Comparison of ENCODE assay signal across 8 cellular contexts in the genomic region with DNA sequence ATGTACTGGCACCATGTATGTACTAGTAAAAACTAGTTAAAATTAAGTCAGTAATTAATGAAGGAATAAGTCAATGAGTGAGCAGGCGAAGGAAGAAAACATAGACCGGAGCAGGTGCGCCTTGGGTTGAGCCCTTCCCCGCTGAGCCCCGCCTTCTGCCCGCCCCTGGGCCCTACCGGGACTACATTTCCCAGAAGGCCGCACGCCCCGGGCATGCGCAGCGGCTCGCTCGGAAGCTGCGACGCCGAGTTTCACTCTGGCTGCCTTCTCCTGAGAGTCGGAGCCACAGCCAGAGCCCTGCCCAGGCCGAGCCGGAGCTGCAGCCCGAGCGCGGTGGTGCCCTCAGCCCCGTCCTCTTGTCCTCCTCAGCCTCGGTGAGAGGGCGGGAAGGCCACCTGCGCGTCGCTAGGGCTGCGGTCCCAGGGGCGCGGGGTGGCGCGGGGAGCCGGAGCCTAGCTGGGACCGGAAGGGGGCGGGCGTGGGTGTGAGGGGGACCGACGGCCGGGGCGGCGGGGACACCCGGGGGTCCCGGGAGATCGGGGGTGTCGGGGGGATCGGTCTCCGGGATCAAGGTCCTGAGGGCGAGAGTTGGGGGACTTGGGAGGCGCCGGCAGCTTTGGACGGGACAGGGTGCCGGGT. TPM values are rescaled to one million over a fixed set of nuclear protein-coding genes. Genes with fewer than 3 reads are reported as not detected.
DNase-seq lines count a peak whose midpoint lies in the region; ATAC-seq and TF ChIP-seq lines count a peak whose summit lies in the region.
"Not testable (repeated sequence)": the region's sequence is repeated elsewhere in the genome, so short reads cannot be mapped to it uniquely, and the experiment has no call there.

A gene (plus strand): TSS at position 247 of the 639 bp plus-strand sequence. CDS start 18,801 bp downstream, outside the sequence.

- H2AK5ac ChIP-seq in IMR-90 (ENCODE audit: low read depth, low read length), result not testable (repeated sequence)

- not testable (repeated sequence) for H3K18ac ChIP-seq in IMR-90 (ENCODE audit: low read depth, low read length)

- H3K4ac ChIP-seq in IMR-90 (ENCODE audit: low read depth, low read length), result not testable (repeated sequence)

- dilution Hi-C loops in IMR-90 (cut with HindIII; ENCODE audit: low sequenced_read_pairs, unreplicated experiment), result not testable (repeated sequence)

- TF ChIP-seq CTCF in IMR-90 (conservative IDR thresholded peaks at IDR 0.05; ENCODE audit: low read depth, low read length); breast epithelium (IDR thresholded peaks at IDR 0.05); vagina (IDR thresholded peaks at IDR 0.05): not testable (repeated sequence)

- H2BK15ac ChIP-seq in IMR-90 (ENCODE audit: low read depth, low read length), result not testable (repeated sequence)

- not testable (repeated sequence) for H3K79me1 ChIP-seq in IMR-90 (ENCODE audit: low read depth in 1 of 2, low read length in 2 of 2)

- not testable (repeated sequence) for H4K20me1 ChIP-seq in IMR-90 (ENCODE audit: insufficient read depth, low read length)

- in situ Hi-C loops in IMR-90 (cut with MboI; ENCODE audit: low sequenced_read_pairs), result not testable (repeated sequence)

- H3K56ac ChIP-seq in IMR-90 (ENCODE audit: extremely low read depth, insufficient read depth, low read length), result not testable (repeated sequence)

- ATAC-seq in GM18867 (IDR thresholded peaks at IDR 0.05; ENCODE audit: unreplicated experiment) (peak; percentile 96), HG02642 (IDR thresholded peaks at IDR 0.05; ENCODE audit: poor library complexity, unreplicated experiment) (peak; percentile 99), IMR-90 (ENCODE audit: low read depth) (peak; percentile 95)

- peak within 1 kb of the TSS; percentile 89 for H2BK5ac ChIP-seq in IMR-90 (ENCODE audit: low read depth, low read length, poor library complexity, severe bottlenecking)

- not testable (repeated sequence) for H3K9me3 ChIP-seq in IMR-90 (ENCODE audit: control insufficient read depth, insufficient read depth, low read length); breast epithelium; iPS DF 6.9 (ENCODE audit: control insufficient read depth, insufficient read depth, low read length); vagina

- not testable (repeated sequence) for H2BK20ac ChIP-seq in IMR-90 (ENCODE audit: low read depth, low read length)

- H2AK9ac ChIP-seq in IMR-90 (replicated peaks; ENCODE audit: low read depth, low read length, poor library complexity), result not testable (repeated sequence)

- BruUV-seq in IMR-90 (replicated peaks; lab: Mats Ljungman, UMichigan), result not testable (repeated sequence)

- TF ChIP-seq RAD21 in IMR-90 (IDR thresholded peaks at IDR 0.05; ENCODE audit: low read length), result not testable (repeated sequence)

- H3K14ac ChIP-seq in IMR-90 (replicated peaks; ENCODE audit: low read depth, low read length), result not testable (repeated sequence)

- not testable (repeated sequence) for H3K23ac ChIP-seq in IMR-90 (ENCODE audit: low read depth, low read length)

- not testable (repeated sequence) for H4K91ac ChIP-seq in IMR-90 (ENCODE audit: insufficient read depth, low read depth, low read length)

- not testable (repeated sequence) for H2AFZ ChIP-seq in IMR-90 (replicated peaks; ENCODE audit: low read length, poor library complexity)

- H3K4me3 ChIP-seq in IMR-90 (ENCODE audit: insufficient read depth, low read depth, low read length) (peak within 1 kb of the TSS; percentile 79), breast epithelium (peak within 1 kb of the TSS; percentile 53 to 75 (median 54)), iPS DF 6.9 (ENCODE audit: low read length) (peak within 1 kb of the TSS; percentile 65; the same call in 1 of the 2 replicates), vagina (peak within 1 kb of the TSS; percentile 50 to 56)

- not testable (repeated sequence) for H3K36me3 ChIP-seq in IMR-90 (ENCODE audit: control insufficient read depth, insufficient read depth, low read length); breast epithelium; iPS DF 6.9 (ENCODE audit: control insufficient read depth, insufficient read depth, low read length); vagina

- not testable (repeated sequence) for H3K27me3 ChIP-seq in IMR-90 (ENCODE audit: control insufficient read depth, insufficient read depth, low read length); breast epithelium; iPS DF 6.9 (ENCODE audit: control insufficient read depth, insufficient read depth, low read length); vagina

- H3K27ac ChIP-seq in IMR-90 (ENCODE audit: insufficient read depth, low read length) (peak within 1 kb of the TSS; percentile 94), breast epithelium (peak within 1 kb of the TSS; percentile 66 to 88), vagina (peak within 1 kb of the TSS; percentile 70)
- not testable (repeated sequence) for H3K27ac ChIP-seq in iPS DF 6.9 (ENCODE audit: low read length)

- H3K4me2 ChIP-seq in IMR-90 (ENCODE audit: low read depth, low read length), result not testable (repeated sequence)

- WGBS in IMR-90 (ENCODE audit: extremely low coverage in 2 of 2, insufficient read length in 1 of 2), 2 experiments, result no CpG with 5 or more reads among the region's 54 CpGs
- WGBS in iPS DF 6.9 (ENCODE audit: insufficient coverage, insufficient read length), result no CpG with 5 or more reads among the region's 54 CpGs

- 0 out of 2 replicates have a peak within 1 kb of the TSS, but pooled peaks have one; percentile 56 for H4K5ac ChIP-seq in IMR-90 (ENCODE audit: low read depth, low read length)

- intact Hi-C loops in IMR-90 (cut with micrococcal nuclease); breast epithelium (cut with DNase I; ENCODE audit: low total_unique reads); vagina (cut with DNase I): not testable (repeated sequence)

- H3K4me1 ChIP-seq in IMR-90 (ENCODE audit: control insufficient read depth, insufficient read depth, low read length); breast epithelium; iPS DF 6.9 (ENCODE audit: control insufficient read depth, insufficient read depth, low read length); vagina: not testable (repeated sequence)

- not testable (repeated sequence) for H3K9me1 ChIP-seq in IMR-90 (ENCODE audit: insufficient read depth, low read length)

- H3K9ac ChIP-seq in IMR-90 (ENCODE audit: low read depth, low read length), result peak within 1 kb of the TSS; percentile 85; the same call in 1 of the 2 replicates

- not testable (repeated sequence) for TF ChIP-seq POLR2A in IMR-90 (IDR thresholded peaks at IDR 0.05; ENCODE audit: low read depth, low read length); breast epithelium (IDR thresholded peaks at IDR 0.05); vagina (IDR thresholded peaks at IDR 0.05)

- H4K8ac ChIP-seq in IMR-90 (ENCODE audit: low read depth in 2 of 2, low read length in 2 of 2), result 0 out of 4 replicates have a peak within 1 kb of the TSS, but pooled peaks of 1 of the 2 experiments have one; percentile 25

- POLR2A ChIA-PET in IMR-90 (lab: Charles Lee; ENCODE audit: unreplicated experiment), result not testable (repeated sequence)

- not testable (repeated sequence) for H2BK120ac ChIP-seq in IMR-90 (ENCODE audit: low read depth, low read length)

- CTCF ChIA-PET in IMR-90 (lab: Yijun Ruan, JAX), result not testable (repeated sequence)

- not testable (repeated sequence) for DNase-seq in IMR-90; breast epithelium (ENCODE audit: low spot score in 2 of 2); iPS DF 6.9 (ENCODE audit: low read depth, low spot score); renal cortical epithelial cell (ENCODE audit: low read depth); vagina (ENCODE audit: extremely low spot score in 2 of 2)
- peak; percentile 46 for DNase-seq in activated CD4-positive, alpha-beta T cell treated with anti-CD3 and anti-CD28 coated beads, Interleukin-2, amount 50 U/mL, for 1 hour

RNA-seq across cellular contexts. Expression of the gene that starts here (rescaled TPM):
- 1.8 and 3.1 TPM in 2 replicates for total RNA-seq in IMR-90 (2012; rRNA removed)
- 7.1 and 7.7 TPM in 2 replicates for polyA plus RNA-seq in IMR-90 (2012; rRNA removed)
- 5.4 and 14.3 TPM in 2 replicates for polyA plus RNA-seq in IMR-90 (2012; cell fraction: cytosol; rRNA removed)
- polyA plus RNA-seq in IMR-90 (2012; cell fraction: nucleus; rRNA removed; ENCODE audit: low replicate concordance), result 20.3 and 42.6 TPM in 2 replicates
- 10 to 100 TPM; 17.6 to 30.5 (median 21.7) TPM for total RNA-seq in breast epithelium
- 10.2 and 10.6 TPM in 2 replicates for total RNA-seq in renal cortical epithelial cell
- 78.3 TPM for total RNA-seq in vagina
